In genomic region chr10:130982802-130983201, GRCh38 we compare ENCODE assay signal across 24 cellular contexts.
"Had no signal": no experiment of that assay in that cellular context is flagged by ENCODE, and none has a peak within 500 bp of the region (broad histone marks: within the 10 kb centered on the region; RNA-seq: fewer than 3 reads in every experiment).

No MANE protein-coding gene starts in this region.

- H3K4me1 ChIP-seq: colonic mucosa, esophagus muscularis mucosa, esophagus squamous epithelium, foreskin keratinocyte, gastrocnemius medialis, gastroesophageal sphincter, heart left ventricle, heart right ventricle had no signal

- ATAC-seq: effector memory CD8-positive, alpha-beta T cell; esophagus mucosa; foreskin keratinocyte; gastrocnemius medialis; gastroesophageal sphincter; heart left ventricle; heart right ventricle had no signal

- H3K36me3 ChIP-seq: colonic mucosa, esophagus muscularis mucosa, esophagus squamous epithelium, gastrocnemius medialis, gastroesophageal sphincter, heart left ventricle, heart right ventricle had no signal

- H3K27ac ChIP-seq: colonic mucosa, coronary artery, dorsolateral prefrontal cortex, epithelial cell of prostate, esophagus muscularis mucosa, esophagus squamous epithelium, foreskin keratinocyte, gastrocnemius medialis, gastroesophageal sphincter, heart left ventricle, heart right ventricle had no signal

- H3K4me3 ChIP-seq: colonic mucosa, coronary artery, dorsolateral prefrontal cortex, esophagus muscularis mucosa, esophagus squamous epithelium, gastrocnemius medialis, gastroesophageal sphincter, heart left ventricle, heart right ventricle had no signal

- H3K9me3 ChIP-seq: colonic mucosa, esophagus squamous epithelium, gastrocnemius medialis, gastroesophageal sphincter had no signal

- H3K27me3 ChIP-seq: colonic mucosa, esophagus squamous epithelium, foreskin keratinocyte, gastrocnemius medialis had no signal

- DNase-seq: colonic mucosa; cortex of kidney; dermis blood vessel endothelial cell; dorsolateral prefrontal cortex; effector CD4-positive, alpha-beta T cell; effector CD8-positive, alpha-beta T cell; effector memory CD4-positive, alpha-beta T cell; effector memory CD8-positive, alpha-beta T cell; endodermal cell; erythroblast; esophagus squamous epithelium; foreskin fibroblast; foreskin keratinocyte; foreskin melanocyte; gastrocnemius medialis; glutamatergic neuron; head of caudate nucleus; heart left ventricle; heart right ventricle had no signal
